ENCODE assay signal across 15 cellular contexts in the genomic region with DNA sequence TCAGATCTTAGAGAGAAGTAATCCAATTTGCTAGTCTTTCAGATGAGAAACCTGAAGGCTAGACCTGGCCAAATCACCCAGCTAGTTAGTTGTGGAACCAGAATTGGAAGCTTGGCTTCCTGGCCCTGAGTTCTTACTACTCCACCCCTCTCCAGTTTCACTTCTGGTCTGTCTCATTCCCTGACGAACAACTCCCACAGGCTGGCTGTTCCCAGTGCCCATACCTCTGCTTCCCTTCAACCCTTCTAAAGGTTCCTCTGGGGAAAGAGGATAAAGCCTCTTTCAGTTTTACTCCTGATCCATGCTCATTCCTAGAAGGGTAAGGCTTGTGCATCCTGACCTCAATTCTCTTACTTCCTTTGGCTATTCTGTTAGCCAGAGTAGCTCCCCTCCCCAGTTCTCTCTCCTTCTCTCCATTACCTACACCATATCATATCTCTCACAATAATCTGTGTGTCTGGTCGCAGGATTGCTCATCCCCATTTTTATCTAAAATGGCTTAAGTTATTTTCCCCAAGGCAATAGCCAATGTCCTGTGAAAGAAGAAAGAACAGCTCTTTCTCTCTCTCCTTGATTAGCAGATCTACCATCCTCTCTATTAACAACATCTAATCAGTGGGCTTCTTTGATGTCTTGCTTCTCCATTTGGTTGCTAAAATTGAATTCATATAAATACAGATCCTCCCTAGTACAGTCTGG.
"Had no signal": no experiment of that assay in that cellular context is flagged by ENCODE, and none has a peak within 500 bp of the region (broad histone marks: within the 10 kb centered on the region; RNA-seq: fewer than 3 reads in every experiment).

No MANE protein-coding gene starts in this region.

- H3K4me1 ChIP-seq: body of pancreas, foreskin keratinocyte, pancreas had no signal

- H3K4me3 ChIP-seq: body of pancreas, coronary artery, lung, pancreas had no signal

- H3K36me3 ChIP-seq: pancreas had no signal

- DNase-seq: activated CD4-positive, alpha-beta memory T cell treated with anti-CD3 and anti-CD28 coated beads, Interleukin-2, amount 10 ng/mL, durations not matched to agents 7 days and 5 days; activated CD4-positive, alpha-beta T cell treated with anti-CD3 and anti-CD28 coated beads for 36 hours; activated gamma-delta T cell; activated T-cell treated with anti-CD3 and anti-CD28 coated beads, Interleukin-2, amount 50 U/mL, for 72 hours; body of pancreas; foreskin keratinocyte; naive B cell; pancreas; T-helper 1 cell had no signal

- FAIRE-seq: urothelium cell line had no signal

- H3K27ac ChIP-seq: body of pancreas, coronary artery, foreskin keratinocyte, pancreas, VCaP had no signal

- ATAC-seq: activated CD4-positive, alpha-beta T cell treated with anti-CD3 and anti-CD28 coated beads for 36 hours; activated naive CD4-positive, alpha-beta T cell treated with anti-CD3 and anti-CD28 coated beads, Interleukin-2, amount 50 U/mL, for 72 hours; activated T-cell treated with anti-CD3 and anti-CD28 coated beads, Interleukin-2, amount 50 U/mL, for 72 hours; body of pancreas; foreskin keratinocyte; pancreas; stimulated activated effector memory CD8-positive, alpha-beta T cell treated with anti-CD3 and anti-CD28 coated beads, Interleukin-12 subunit alpha, Interleukin-12 subunit beta, amount 100 ng/mL, for 72 hours had no signal

- H3K9me3 ChIP-seq: body of pancreas, pancreas had no signal

- H3K27me3 ChIP-seq: body of pancreas, foreskin keratinocyte had no signal
